ENCODE assay signal across 11 cellular contexts in genomic region chr15:55253580-55253979, GRCh38. TPM values are rescaled to one million over a fixed set of nuclear protein-coding genes. Genes with fewer than 3 reads are reported as not detected.
DNase-seq lines count a peak whose midpoint lies in the region; ATAC-seq and FAIRE-seq lines count a peak whose summit lies in the region.
"Had no signal": no experiment of that assay in that cellular context is flagged by ENCODE, and none has a peak within 500 bp of the region (broad histone marks: within the 10 kb centered on the region; RNA-seq: fewer than 3 reads in every experiment).

No MANE protein-coding gene starts in this region.

- H3K9me3 Mint-ChIP-seq in activated naive CD8-positive, alpha-beta T cell treated with anti-CD3 and anti-CD28 coated beads, Interleukin-2, amount 50 U/mL, for 24 hours: no peaks in the 10 kb centered on the region

- no peaks in the 10 kb centered on the region for H3K36me3 ChIP-seq in small intestine (ENCODE audit: control insufficient read depth in 2 of 2, insufficient read depth in 2 of 2, low read length in 2 of 2)

- no peaks in the 10 kb centered on the region for H3K27me3 ChIP-seq in small intestine (ENCODE audit: control insufficient read depth in 2 of 2, insufficient read depth in 2 of 2, low read length in 2 of 2)

- DNase-seq in A172 (ENCODE audit: low spot score) (peak; percentile 14), GM04503 (ENCODE audit: low read depth) (peak; percentile 39), iris pigment epithelial cell (ENCODE audit: low read depth) (peak; percentile 89), small intestine (no peak)
- DNase-seq in activated naive CD8-positive, alpha-beta T cell treated with anti-CD3 and anti-CD28 coated beads, Interleukin-2, amount 50 U/mL, for 24 hours: no peak
- DNase-seq: OCI-M1; stimulated activated CD4-positive, alpha-beta T cell treated with anti-CD3 and anti-CD28 coated beads, Interleukin-4, amount 100 ng/mL, for 4 hours had no signal

- no peaks in the 10 kb centered on the region for H3K9me3 ChIP-seq in small intestine (ENCODE audit: control insufficient read depth, low read depth)

- H3K4me1 Mint-ChIP-seq in activated naive CD8-positive, alpha-beta T cell treated with anti-CD3 and anti-CD28 coated beads, Interleukin-2, amount 50 U/mL, for 24 hours: peaks cover 89% of the 10 kb centered on the region

- peaks cover 3 to 20% of the 10 kb centered on the region in 2 donors for H3K4me1 ChIP-seq in small intestine (ENCODE audit: control insufficient read depth in 2 of 2, insufficient read depth in 1 of 2, low read depth in 1 of 2, low read length in 1 of 2)

- peak; percentile 31 for ATAC-seq in activated naive CD8-positive, alpha-beta T cell treated with anti-CD3 and anti-CD28 coated beads, Interleukin-2, amount 50 U/mL, for 24 hours
- ATAC-seq in HG02870 (IDR thresholded peaks at IDR 0.05; ENCODE audit: unreplicated experiment) (no peak), GM21381 (IDR thresholded peaks at IDR 0.05; ENCODE audit: unreplicated experiment) (no peak), HG03571 (IDR thresholded peaks at IDR 0.05; ENCODE audit: unreplicated experiment) (no peak)

- H3K36me3 Mint-ChIP-seq in activated naive CD8-positive, alpha-beta T cell treated with anti-CD3 and anti-CD28 coated beads, Interleukin-2, amount 50 U/mL, for 24 hours (ENCODE audit: low read depth): peaks cover 57% of the 10 kb centered on the region

- H3K27ac Mint-ChIP-seq in activated naive CD8-positive, alpha-beta T cell treated with anti-CD3 and anti-CD28 coated beads, Interleukin-2, amount 50 U/mL, for 24 hours: peak overlapping the region; percentile 88

- H3K4me3 Mint-ChIP-seq in activated naive CD8-positive, alpha-beta T cell treated with anti-CD3 and anti-CD28 coated beads, Interleukin-2, amount 50 U/mL, for 24 hours: peak overlapping the region; percentile 13

- no peak for FAIRE-seq in small intestine (lab: Jason Lieb, UNC)
- FAIRE-seq: endometrium had no signal

- H3K27me3 Mint-ChIP-seq in activated naive CD8-positive, alpha-beta T cell treated with anti-CD3 and anti-CD28 coated beads, Interleukin-2, amount 50 U/mL, for 24 hours: no peaks in the 10 kb centered on the region

- peak overlapping the region in 1 of 2 donors; percentile 55 for H3K27ac ChIP-seq in small intestine (ENCODE audit: low read depth in 1 of 2, low read length in 1 of 2)

- WGBS in small intestine, 3 donors: 61 to 69% (median 65%) methylated on average over 3 of the region's 3 CpGs

- no peak overlapping the region for H3K4me3 ChIP-seq in small intestine (ENCODE audit: low read depth in 1 of 2, low read length in 2 of 2)

RNA-seq across cellular contexts. Expression of gene RAB27A, which starts 36.0 kb away (rescaled TPM):
- 5.3 and 17.0 TPM in 2 replicates for total RNA-seq in A172 (2014; rRNA removed; shearing (Covaris generic))
- polyA plus RNA-seq in small intestine: 10 to 100 TPM; 24.8 to 52.3 (median 30.3) TPM

RNA-seq across cellular contexts. Expression of gene RSL24D1, which starts 56.8 kb away (rescaled TPM):
- total RNA-seq in A172 (2014; rRNA removed; shearing (Covaris generic)): 100.0 and 130 TPM in 2 replicates
- polyA plus RNA-seq in small intestine: 10 to 100 TPM; 42.7 to 79.1 (median 77.5) TPM

Comparison
In these comparisons a context has a peak if more than half of its experiments do, and no peak if none do; other contexts are left out.
1. DNase-seq: peak in A172 (single experiment), GM04503 (single experiment) and iris pigment epithelial cell (single experiment); none in activated naive CD8-positive, alpha-beta T cell treated with anti-CD3 and anti-CD28 coated beads, Interleukin-2, amount 50 U/mL, for 24 hours (single experiment) and small intestine (single experiment).